3 cellular contexts compared by ENCODE assay signal in genomic region chr1:26345718-26346117, GRCh38.
A peak's percentile ranks its signal among the peaks of the same experiment; 100 is the strongest.
TF ChIP-seq lines count a peak whose summit lies in the region.

No MANE protein-coding gene starts in this region.

TF ChIP-seq in HEK293, 187 proteins besides CTCF, POLR2A, EP300 and RAD21:
- TF ChIP-seq ZIC2 (tag by site-specific recombination; IDR thresholded peaks at IDR 0.05) (peak; percentile 89), KLF7 (tag by site-specific recombination; IDR thresholded peaks at IDR 0.05; ENCODE audit: borderline replicate concordance) (no peak)

TF ChIP-seq in GM12878, 131 proteins besides CTCF, POLR2A, EP300 and RAD21:
- TF ChIP-seq CEBPZ (IDR thresholded peaks at IDR 0.05; ENCODE audit: low read depth, low read length) (no peak), NRF1 (conservative IDR thresholded peaks at IDR 0.05; ENCODE audit: low read depth, low read length) (no peak), CBX5 (IDR thresholded peaks at IDR 0.05; ENCODE audit: low read depth) (no peak), CBX3 (IDR thresholded peaks at IDR 0.05; ENCODE audit: borderline replicate concordance, low read depth) (no peak), NR2C1 (IDR thresholded peaks at IDR 0.05) (no peak), HCFC1 (IDR thresholded peaks at IDR 0.05; ENCODE audit: low read length) (no peak), GATAD2B (conservative IDR thresholded peaks at IDR 0.05; ENCODE audit: low read depth) (no peak), BCL3 (IDR thresholded peaks at IDR 0.05; ENCODE audit: borderline replicate concordance, insufficient read depth, low read depth, low read length, poor library complexity, severe bottlenecking) (no peak), ELK1 (IDR thresholded peaks at IDR 0.05; ENCODE audit: low read depth, low read length) (no peak), PAX5 (IDR thresholded peaks at IDR 0.05; ENCODE audit: borderline replicate concordance, low read depth, low read length) (no peak), MYC (IDR thresholded peaks at IDR 0.05; ENCODE audit: insufficient read depth, insufficient read length, insufficient replicate concordance, low read length, severe bottlenecking) (no peak), TCF7 (IDR thresholded peaks at IDR 0.05; ENCODE audit: borderline replicate concordance) (no peak), CBFB (IDR thresholded peaks at IDR 0.05; ENCODE audit: low read depth) (no peak), PBX3 (IDR thresholded peaks at IDR 0.05; ENCODE audit: insufficient replicate concordance, low read depth, low read length) (no peak)

TF ChIP-seq in HepG2, 621 proteins besides CTCF, POLR2A, EP300 and RAD21:
- no peak for TF ChIP-seq SPEN (CRISPR knock-in tag; IDR thresholded peaks at IDR 0.05; ENCODE audit: low read depth)
- 0 out of 2 replicates have a peak, but pooled peaks have one; percentile 4 for TF ChIP-seq ZBTB38 (CRISPR knock-in tag; IDR thresholded peaks at IDR 0.05)
- TF ChIP-seq STAG1 (CRISPR knock-in tag; IDR thresholded peaks at IDR 0.05): peak; percentile 18; the same call in 1 of the 2 replicates
- 0 out of 2 replicates have a peak, but pooled peaks have one; percentile 50 for TF ChIP-seq ZBTB33 (CRISPR knock-in tag; IDR thresholded peaks at IDR 0.05)
- no peak for TF ChIP-seq BRD4 (CRISPR knock-in tag; IDR thresholded peaks at IDR 0.05)
- TF ChIP-seq BRCA1 (CRISPR knock-in tag; IDR thresholded peaks at IDR 0.05): no peak
- TF ChIP-seq HNRNPL (IDR thresholded peaks at IDR 0.05; ENCODE audit: low read depth, low read length): 0 out of 2 replicates have a peak, but pooled peaks have one; percentile 67
